In the genomic region with DNA sequence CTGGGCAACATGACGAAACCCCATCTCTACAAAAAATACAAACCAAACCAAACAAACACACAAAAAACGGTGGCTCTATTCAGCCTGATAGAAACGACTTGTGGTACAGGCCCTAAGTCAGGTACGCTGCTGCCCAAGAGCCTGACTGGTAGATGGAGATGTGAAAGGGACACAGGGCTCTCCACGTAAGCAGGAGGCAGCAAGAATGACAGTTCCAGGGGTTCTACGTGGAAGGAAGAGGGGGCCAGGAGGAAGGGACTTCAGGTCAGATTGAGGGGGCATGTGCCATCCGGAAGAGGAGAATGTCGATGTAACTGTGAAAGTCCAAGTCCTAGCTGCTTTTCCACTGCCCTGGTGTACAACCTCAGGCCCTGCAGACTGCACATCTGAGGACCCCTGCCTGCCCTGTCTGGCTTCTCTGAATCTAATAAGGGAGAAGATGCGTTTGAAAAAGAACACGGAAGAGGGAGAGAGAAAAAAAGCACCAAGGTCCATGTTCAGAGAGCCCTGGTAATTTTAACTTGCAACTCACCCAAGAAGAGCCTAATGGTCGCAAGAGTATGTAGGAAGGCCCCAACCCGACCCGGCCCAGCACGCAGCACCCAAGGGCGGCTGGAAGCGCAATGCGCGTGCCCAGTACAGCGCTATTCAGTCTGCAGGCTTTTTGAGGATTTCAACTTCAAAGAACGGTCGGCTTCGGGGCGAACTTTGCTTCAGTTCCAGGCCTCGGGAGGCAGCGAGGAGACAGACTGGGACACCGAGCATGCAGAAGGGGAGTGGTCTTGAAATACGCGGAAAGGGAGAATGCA, we compare ENCODE assay signal across 6 cellular contexts. TPM values are rescaled to one million over a fixed set of nuclear protein-coding genes. Genes with fewer than 3 reads are reported as not detected.
DNase-seq lines count a peak whose midpoint lies in the region; ATAC-seq and TF ChIP-seq lines count a peak whose summit lies in the region.

No MANE protein-coding gene starts in this region.

- H3K4me1 Mint-ChIP-seq in CD14-positive monocyte, result peaks cover 68% of the 10 kb centered on the region

- peaks cover 0 to 2% (median 0%) of the 10 kb centered on the region in 3 donors for H3K27me3 Mint-ChIP-seq in CD14-positive monocyte (ENCODE audit: low read depth in 3 of 3)

- intact Hi-C loops in CD14-positive monocyte (cut with micrococcal nuclease) (no loop called here), gastrocnemius medialis (cut with DNase I; ENCODE audit: low total_unique reads) (loop anchor here (1.0 kb wide), 1 partner anchor 9 kb away; no protein-coding TSS in a partner anchor)

- DNase-seq in CD14-positive monocyte (ENCODE audit: low spot score), result no peak
- no peak for DNase-seq in effector memory CD4-positive, alpha-beta T cell
- peak in 1 of 2 donors; percentile 37 for DNase-seq in gastrocnemius medialis
- no peak for DNase-seq in RPMI8226
- DNase-seq in effector CD4-positive, alpha-beta T cell, result no peak

- in situ Hi-C loops in gastrocnemius medialis (cut with MboI; ENCODE audit: low sequenced_read_pairs in 4 of 4), result no loop called here

- no peaks in the 10 kb centered on the region for H3K36me3 ChIP-seq in effector memory CD4-positive, alpha-beta T cell (ENCODE audit: control insufficient read depth, insufficient read depth, low read length)
- peaks cover 0 to 3% of the 10 kb centered on the region in 2 donors for H3K36me3 ChIP-seq in gastrocnemius medialis

- H3K9me3 ChIP-seq in effector memory CD4-positive, alpha-beta T cell (ENCODE audit: control insufficient read depth, low read length), result no peaks in the 10 kb centered on the region
- no peaks in the 10 kb centered on the region for H3K9me3 ChIP-seq in gastrocnemius medialis

- peaks cover 10 to 23% of the 10 kb centered on the region in 2 donors for H3K36me3 Mint-ChIP-seq in CD14-positive monocyte

- H3K27me3 ChIP-seq in effector memory CD4-positive, alpha-beta T cell (replicated peaks; ENCODE audit: control insufficient read depth, insufficient read depth, low read length, poor library complexity, severe bottlenecking), result no peaks in the 10 kb centered on the region
- no peaks in the 10 kb centered on the region for H3K27me3 ChIP-seq in gastrocnemius medialis

- H3K4me3 Mint-ChIP-seq in CD14-positive monocyte, result peak overlapping the region; percentile 95 to 98

- peaks cover 77% of the 10 kb centered on the region for H3K4me1 ChIP-seq in effector memory CD4-positive, alpha-beta T cell (ENCODE audit: control insufficient read depth, insufficient read depth, low read length, poor library complexity, severe bottlenecking)
- H3K4me1 ChIP-seq in gastrocnemius medialis, result peaks cover 47 to 52% of the 10 kb centered on the region in 2 donors

- ATAC-seq in HG03354 (IDR thresholded peaks at IDR 0.05; ENCODE audit: poor library complexity, severe bottlenecking, unreplicated experiment) (peak; percentile 9), gastrocnemius medialis (peak in 1 of 2 donors; percentile 3)

- TF ChIP-seq POLR2A in gastrocnemius medialis (IDR thresholded peaks at IDR 0.05), result no peak

- TF ChIP-seq CTCF in CD14-positive monocyte (IDR thresholded peaks at IDR 0.05), result no peak
- no peak for TF ChIP-seq CTCF in gastrocnemius medialis (IDR thresholded peaks at IDR 0.05 in 4 of 5, conservative IDR thresholded peaks at IDR 0.05 in 1 of 5)

- peak overlapping the region; percentile 95 to 98 (median 98) for H3K27ac Mint-ChIP-seq in CD14-positive monocyte

- H3K27ac ChIP-seq in effector memory CD4-positive, alpha-beta T cell (ENCODE audit: insufficient read depth, low read length, poor library complexity, severe bottlenecking), result peak overlapping the region; percentile 98
- peak overlapping the region; percentile 100 for H3K27ac ChIP-seq in gastrocnemius medialis

- peak overlapping the region; percentile 95 for H3K4me3 ChIP-seq in effector memory CD4-positive, alpha-beta T cell (ENCODE audit: insufficient read depth, low read depth, low read length, poor library complexity, severe bottlenecking)
- H3K4me3 ChIP-seq in gastrocnemius medialis, result peak overlapping the region; percentile 84 to 99 (median 95)

- H3K9me3 Mint-ChIP-seq in CD14-positive monocyte, result peaks cover 0 to 1% (median 0%) of the 10 kb centered on the region in 7 donors

RNA-seq across cellular contexts. Expression of a gene that starts 0.9 kb away (rescaled TPM):
- 10 to 100 TPM; 48.5 to 56.2 TPM for polyA plus RNA-seq in CD14-positive monocyte
- total RNA-seq in gastrocnemius medialis, result 10 to 100 TPM; 54.7 to 99.4 (median 75.3) TPM

RNA-seq across cellular contexts. Expression of a gene that starts 3.0 kb away (rescaled TPM):
- polyA plus RNA-seq in CD14-positive monocyte, result 100 to 1,000 TPM in 1 of 2 donors, 10 to 100 TPM in 1; 70.8 to 139 TPM
- total RNA-seq in gastrocnemius medialis, result 100 to 1,000 TPM in 3 of 4 donors, 10 to 100 TPM in 1; 86.6 to 154 (median 119) TPM

RNA-seq across cellular contexts. Expression of a gene that starts 6.5 kb away (rescaled TPM):
- polyA plus RNA-seq in CD14-positive monocyte, result 10 to 100 TPM; 29.6 to 42.6 TPM
- total RNA-seq in gastrocnemius medialis, result 100 to 1,000 TPM; 191 to 374 (median 250) TPM

RNA-seq across cellular contexts. Expression of a gene that starts 11.2 kb away (rescaled TPM):
- polyA plus RNA-seq in CD14-positive monocyte, result 1 to 10 TPM; 3.4 to 4.6 TPM
- total RNA-seq in gastrocnemius medialis, result 10 to 100 TPM; 18.5 to 56.6 (median 35.6) TPM

RNA-seq across cellular contexts. Expression of a gene that starts 26.2 kb away (rescaled TPM):
- polyA plus RNA-seq in CD14-positive monocyte, result not detected
- total RNA-seq in gastrocnemius medialis, result 10 to 100 TPM in 1 of 4 donors, under 1 TPM in 1, not detected in 2; 0.39 to 18.6 TPM
